1 cellular context compared by ENCODE assay signal in genomic region chr7:135713836-135714470, GRCh38.
TF ChIP-seq lines count a peak whose summit lies in the region.

No MANE protein-coding gene starts in this region.

TF ChIP-seq in SK-N-SH, 30 proteins besides CTCF, POLR2A, EP300 and RAD21 (continued from another document):
- TF ChIP-seq JUND (IDR thresholded peaks at IDR 0.05) (0 out of 2 replicates have a peak, but pooled peaks have one; percentile 7), GATA2 (CRISPR knock-in tag; IDR thresholded peaks at IDR 0.05) (no peak)
TF ChIP-seq in SK-N-SH: peak in this region for 1.
